20 cellular contexts compared by ENCODE assay signal in genomic region chr16:81852347-81852746, GRCh38.
DNase-seq lines count a peak whose midpoint lies in the region; ATAC-seq and TF ChIP-seq lines count a peak whose summit lies in the region.
"Had no signal": no experiment of that assay in that cellular context is flagged by ENCODE, and none has a peak within 500 bp of the region (broad histone marks: within the 10 kb centered on the region; RNA-seq: fewer than 3 reads in every experiment).

No MANE protein-coding gene starts in this region.

- H3K4me1 Mint-ChIP-seq in T-helper 17 cell = peaks cover 2% of the 10 kb centered on the region
- H3K4me1 Mint-ChIP-seq in immature natural killer cell = peaks cover 63 to 95% of the 10 kb centered on the region in 2 donors
- peaks cover 72% of the 10 kb centered on the region for H3K4me1 Mint-ChIP-seq in stimulated activated memory B cell treated with anti-CD40 and anti-IgM and Interleukin-4, amounts not matched to agents 10 μg/mL and 1 μg/mL and 100 μg/mL, for 72 hours
- no peaks in the 10 kb centered on the region for H3K4me1 Mint-ChIP-seq in activated T-cell treated with anti-CD3 and anti-CD28 coated beads, Interleukin-2, amount 50 U/mL, for 24 hours (ENCODE audit: low read depth)
- no peaks in the 10 kb centered on the region for H3K4me1 Mint-ChIP-seq in stimulated activated naive CD8-positive, alpha-beta T cell treated with anti-CD3 and anti-CD28 coated beads, Interleukin-15, amount 100 ng/mL, for 72 hours

- dilution Hi-C loops in mammary epithelial cell (cut with HindIII; ENCODE audit: low sequenced_read_pairs) = no loop called here

- H3K27me3 Mint-ChIP-seq in T-helper 17 cell (peaks cover 36% of the 10 kb centered on the region), immature natural killer cell (ENCODE audit: low read depth in 3 of 3) (peaks cover 0 to 3% (median 0%) of the 10 kb centered on the region in 3 donors)
- H3K27me3 Mint-ChIP-seq in stimulated activated memory B cell treated with anti-CD40 and anti-IgM and Interleukin-4, amounts not matched to agents 10 μg/mL and 1 μg/mL and 100 μg/mL, for 72 hours = no peaks in the 10 kb centered on the region
- H3K27me3 Mint-ChIP-seq in activated T-cell treated with anti-CD3 and anti-CD28 coated beads, Interleukin-2, amount 50 U/mL, for 24 hours = no peaks in the 10 kb centered on the region
- peaks cover 16% of the 10 kb centered on the region for H3K27me3 Mint-ChIP-seq in stimulated activated naive CD8-positive, alpha-beta T cell treated with anti-CD3 and anti-CD28 coated beads, Interleukin-15, amount 100 ng/mL, for 72 hours
- H3K27me3 Mint-ChIP-seq: CD4-positive, alpha-beta T cell had no signal

- TF ChIP-seq CTCF in mammary epithelial cell (conservative IDR thresholded peaks at IDR 0.05 in 1 of 2, IDR thresholded peaks at IDR 0.05 in 1 of 2; ENCODE audit: extremely low read depth in 1 of 2, insufficient read depth in 1 of 2, low read depth in 1 of 2, low read length in 2 of 2) = no peak

- DNase-seq in Karpas-422 = no peak
- DNase-seq in T-helper 17 cell = no peak
- no peak for DNase-seq in immature natural killer cell
- DNase-seq in activated T-cell treated with anti-CD3 and anti-CD28 coated beads, Interleukin-2, amount 50 U/mL, for 24 hours = no peak
- DNase-seq in stimulated activated naive CD8-positive, alpha-beta T cell treated with anti-CD3 and anti-CD28 coated beads, Interleukin-15, amount 100 ng/mL, for 72 hours = no peak
- DNase-seq in mammary epithelial cell = no peak
- DNase-seq: CD4-positive, alpha-beta T cell; COR-L47; DMS79; MM.1S; NCI-H1048; NCI-H1436; NCI-H187 treated with DMSO at 0.1 percent for 48 hours; NCI-H510A; NCI-H82; SHP77; SK-N-SH had no signal

- intact Hi-C loops in mammary epithelial cell (cut with micrococcal nuclease) = no loop called here

- WGBS in mammary epithelial cell (ENCODE audit: low coverage, missing lambda C conversion rate) = 74% methylated on average over 2 of the region's 2 CpGs

- CTCF ChIA-PET in mammary epithelial cell (lab: Charles Lee; ENCODE audit: low non-redundant PET) = no interaction called here

- no peaks in the 10 kb centered on the region for H3K36me3 Mint-ChIP-seq in T-helper 17 cell (ENCODE audit: low read depth)
- H3K36me3 Mint-ChIP-seq in immature natural killer cell = peaks cover 4 to 27% (median 13%) of the 10 kb centered on the region in 3 donors
- H3K36me3 Mint-ChIP-seq in stimulated activated memory B cell treated with anti-CD40 and anti-IgM and Interleukin-4, amounts not matched to agents 10 μg/mL and 1 μg/mL and 100 μg/mL, for 72 hours = peaks cover 49% of the 10 kb centered on the region
- H3K36me3 Mint-ChIP-seq in activated T-cell treated with anti-CD3 and anti-CD28 coated beads, Interleukin-2, amount 50 U/mL, for 24 hours (ENCODE audit: low read depth) = no peaks in the 10 kb centered on the region

- H3K79me2 ChIP-seq in Karpas-422 (ENCODE audit: low read length) = peaks cover 91% of the 10 kb centered on the region
- no peaks in the 10 kb centered on the region for H3K79me2 ChIP-seq in mammary epithelial cell (ENCODE audit: insufficient read depth, low read length)

- H3K36me3 ChIP-seq in Karpas-422 (ENCODE audit: insufficient read depth, low read length) = peaks cover 71% of the 10 kb centered on the region
- no peaks in the 10 kb centered on the region for H3K36me3 ChIP-seq in mammary epithelial cell (ENCODE audit: insufficient read depth, low read length)

- H3K27ac ChIP-seq in Karpas-422 (ENCODE audit: low read length) (peak overlapping the region; percentile 98), mammary epithelial cell (ENCODE audit: insufficient read depth, low read depth, low read length) (no peak overlapping the region)
- H3K27ac ChIP-seq: BLaER1 had no signal

- H4K20me1 ChIP-seq in Karpas-422 (ENCODE audit: insufficient read depth, low read depth, low read length) = peaks cover 56% of the 10 kb centered on the region; the same call in 1 of the 2 replicates
- H4K20me1 ChIP-seq in mammary epithelial cell (ENCODE audit: insufficient read depth, low read length) = no peaks in the 10 kb centered on the region
- H4K20me1 ChIP-seq: BLaER1 had no signal

- H3K4me3 ChIP-seq in Karpas-422 (ENCODE audit: low read length) (no peak overlapping the region), mammary epithelial cell (replicated peaks in 1 of 3; ENCODE audit: insufficient read depth in 1 of 3, low read depth in 2 of 3, low read length in 3 of 3) (no peak overlapping the region)
- H3K4me3 ChIP-seq: BLaER1, K562 had no signal

- peak overlapping the region; percentile 39 for H3K27ac Mint-ChIP-seq in T-helper 17 cell
- peak overlapping the region; percentile 84 to 97 (median 93) for H3K27ac Mint-ChIP-seq in immature natural killer cell
- peak overlapping the region; percentile 73 for H3K27ac Mint-ChIP-seq in stimulated activated memory B cell treated with anti-CD40 and anti-IgM and Interleukin-4, amounts not matched to agents 10 μg/mL and 1 μg/mL and 100 μg/mL, for 72 hours
- H3K27ac Mint-ChIP-seq in activated T-cell treated with anti-CD3 and anti-CD28 coated beads, Interleukin-2, amount 50 U/mL, for 24 hours = no peak overlapping the region
- H3K27ac Mint-ChIP-seq in stimulated activated naive CD8-positive, alpha-beta T cell treated with anti-CD3 and anti-CD28 coated beads, Interleukin-15, amount 100 ng/mL, for 72 hours = no peak overlapping the region
- H3K27ac Mint-ChIP-seq: CD4-positive, alpha-beta T cell had no signal

- no peaks in the 10 kb centered on the region for H3K9me2 ChIP-seq in Karpas-422 (replicated peaks; ENCODE audit: insufficient read depth, low read length)
- H3K9me2 ChIP-seq: SK-N-SH had no signal

- ATAC-seq in T-helper 17 cell = no peak
- ATAC-seq in stimulated activated memory B cell treated with anti-CD40 and anti-IgM and Interleukin-4, amounts not matched to agents 10 μg/mL and 1 μg/mL and 100 μg/mL, for 72 hours = no peak
- ATAC-seq in stimulated activated naive CD8-positive, alpha-beta T cell treated with anti-CD3 and anti-CD28 coated beads, Interleukin-15, amount 100 ng/mL, for 72 hours = no peak
- ATAC-seq: K562 had no signal

- H2AFZ ChIP-seq in Karpas-422 (ENCODE audit: low read length) (no peak overlapping the region), mammary epithelial cell (ENCODE audit: low read depth, low read length) (no peak overlapping the region)

- H3K27me3 ChIP-seq in Karpas-422 (ENCODE audit: low read length) = no peaks in the 10 kb centered on the region
- no peaks in the 10 kb centered on the region for H3K27me3 ChIP-seq in mammary epithelial cell (ENCODE audit: insufficient read depth, low read length)
- H3K27me3 ChIP-seq: BLaER1 had no signal

- H3K4me2 ChIP-seq in Karpas-422 (ENCODE audit: low read depth, low read length, poor library complexity, severe bottlenecking) (no peak overlapping the region), mammary epithelial cell (ENCODE audit: insufficient read depth, low read depth, low read length) (no peak overlapping the region)
- H3K4me2 ChIP-seq: BLaER1, SK-N-SH had no signal

- no TSS peak for BruUV-seq in mammary epithelial cell (replicated peaks; lab: Mats Ljungman, UMichigan)

- in situ Hi-C loops in mammary epithelial cell (cut with MboI; ENCODE audit: low sequenced_read_pairs in 2 of 2) = no loop called here

- H3K9me3 ChIP-seq in Karpas-422 (ENCODE audit: low read length) (no peaks in the 10 kb centered on the region), T-helper 17 cell (ENCODE audit: control insufficient read depth, low read length, poor library complexity, severe bottlenecking) (no peaks in the 10 kb centered on the region), mammary epithelial cell (replicated peaks; ENCODE audit: insufficient read depth, low read length) (no peaks in the 10 kb centered on the region)
- H3K9me3 ChIP-seq: BLaER1, SK-N-SH had no signal

- H3K9ac ChIP-seq in Karpas-422 (ENCODE audit: low read length) = peak overlapping the region; percentile 36; the same call in 1 of the 2 replicates
- no peak overlapping the region for H3K9ac ChIP-seq in mammary epithelial cell (ENCODE audit: insufficient read depth, low read length)
- H3K9ac ChIP-seq: BLaER1, SK-N-SH had no signal

- H3K4me1 ChIP-seq in Karpas-422 (ENCODE audit: low read length) (peaks cover 99% of the 10 kb centered on the region), mammary epithelial cell (ENCODE audit: insufficient read depth, low read length) (no peaks in the 10 kb centered on the region)

- H3K9me3 Mint-ChIP-seq in immature natural killer cell = no peaks in the 10 kb centered on the region
- no peaks in the 10 kb centered on the region for H3K9me3 Mint-ChIP-seq in stimulated activated memory B cell treated with anti-CD40 and anti-IgM and Interleukin-4, amounts not matched to agents 10 μg/mL and 1 μg/mL and 100 μg/mL, for 72 hours
- H3K9me3 Mint-ChIP-seq in activated T-cell treated with anti-CD3 and anti-CD28 coated beads, Interleukin-2, amount 50 U/mL, for 24 hours = no peaks in the 10 kb centered on the region
- no peaks in the 10 kb centered on the region for H3K9me3 Mint-ChIP-seq in stimulated activated naive CD8-positive, alpha-beta T cell treated with anti-CD3 and anti-CD28 coated beads, Interleukin-15, amount 100 ng/mL, for 72 hours
- H3K9me3 Mint-ChIP-seq: CD4-positive, alpha-beta T cell had no signal

- H3K4me3 Mint-ChIP-seq in T-helper 17 cell (no peak overlapping the region), immature natural killer cell (peak overlapping the region in 1 of 5 donors; percentile 65)
- no peak overlapping the region for H3K4me3 Mint-ChIP-seq in stimulated activated memory B cell treated with anti-CD40 and anti-IgM and Interleukin-4, amounts not matched to agents 10 μg/mL and 1 μg/mL and 100 μg/mL, for 72 hours
- H3K4me3 Mint-ChIP-seq in activated T-cell treated with anti-CD3 and anti-CD28 coated beads, Interleukin-2, amount 50 U/mL, for 24 hours = no peak overlapping the region
- no peak overlapping the region for H3K4me3 Mint-ChIP-seq in stimulated activated naive CD8-positive, alpha-beta T cell treated with anti-CD3 and anti-CD28 coated beads, Interleukin-15, amount 100 ng/mL, for 72 hours
- H3K4me3 Mint-ChIP-seq: CD4-positive, alpha-beta T cell had no signal

Comparison
In these comparisons a context has a peak if more than half of its experiments do, and no peak if none do; other contexts are left out.
1. H3K27ac Mint-ChIP-seq: peak in T-helper 17 cell (single experiment), immature natural killer cell (6 of 6) and stimulated activated memory B cell treated with anti-CD40 and anti-IgM and Interleukin-4, amounts not matched to agents 10 μg/mL and 1 μg/mL and 100 μg/mL, for 72 hours (single experiment); none in activated T-cell treated with anti-CD3 and anti-CD28 coated beads, Interleukin-2, amount 50 U/mL, for 24 hours (single experiment) and stimulated activated naive CD8-positive, alpha-beta T cell treated with anti-CD3 and anti-CD28 coated beads, Interleukin-15, amount 100 ng/mL, for 72 hours (0 of 2).